ENCODE assay signal across 8 cellular contexts in genomic region chr1:44213222-44214112, GRCh38. TPM values are rescaled to one million over a fixed set of nuclear protein-coding genes. Genes with fewer than 3 reads are reported as not detected.
DNase-seq lines count a peak whose midpoint lies in the region; ATAC-seq and TF ChIP-seq lines count a peak whose summit lies in the region.

DMAP1 (plus strand) TSS chr1:44213471; CDS start chr1:44213754, 283 bp downstream.

- no peak for TF ChIP-seq CTCF in brain (conservative IDR thresholded peaks at IDR 0.05)

- peak within 1 kb of the TSS; percentile 90 for H3K4me3 ChIP-seq in iPS-11a (ENCODE audit: low read depth, low read length)
- H3K4me3 ChIP-seq in skeletal muscle cell (ENCODE audit: low read depth, low read length), result peak within 1 kb of the TSS; percentile 93

- H3K27me3 Mint-ChIP-seq in brain, result peaks cover 8% of the 10 kb centered on the region

- peak within 1 kb of the TSS; percentile 87 to 98 (median 91) for H3K27ac Mint-ChIP-seq in brain

- no peaks in the 10 kb centered on the region for H3K9me3 Mint-ChIP-seq in brain

- H3K4me1 Mint-ChIP-seq in brain, result peaks cover 41% of the 10 kb centered on the region

- peaks cover 12% of the 10 kb centered on the region for H3K36me3 Mint-ChIP-seq in brain

- DNase-seq in NCI-H2107 treated with DMSO at 0.1 percent for 48 hours (lab: John Stamatoyannopoulos, UW; ENCODE audit: unreplicated experiment) (peak; percentile 89), UCSD-AML1 (lab: John Stamatoyannopoulos, UW; ENCODE audit: unreplicated experiment) (peak; percentile 87), skeletal muscle cell (ENCODE audit: low read depth) (peak; percentile 36)

- ATAC-seq in GM18498 (IDR thresholded peaks at IDR 0.05; ENCODE audit: unreplicated experiment), result peak; percentile 76
- ATAC-seq in HG03025 (IDR thresholded peaks at IDR 0.05; ENCODE audit: low FRiP score, unreplicated experiment), result peak; percentile 67
- ATAC-seq in GM18870 (IDR thresholded peaks at IDR 0.05; ENCODE audit: unreplicated experiment), result no peak

- H3K4me3 Mint-ChIP-seq in brain, result peak within 1 kb of the TSS; percentile 89 to 94 (median 92)

RNA-seq across cellular contexts. Expression of gene DMAP1, which starts in this region (rescaled TPM):
- polyA plus RNA-seq in brain (ENCODE audit: insufficient read depth, low read depth, low replicate concordance), result 69.6 TPM

Comparison
In these comparisons a context has a peak if more than half of its experiments do, and no peak if none do; other contexts are left out.
1. DNase-seq: peak in every context shown above with its lines; median percentile 89 in NCI-H2107 treated with DMSO at 0.1 percent for 48 hours; 87 in UCSD-AML1; 36 in skeletal muscle cell.